In genomic region chr16:85179344-85180046, GRCh38 we compare ENCODE assay signal across 26 cellular contexts.
"Had no signal": no experiment of that assay in that cellular context is flagged by ENCODE, and none has a peak within 500 bp of the region (broad histone marks: within the 10 kb centered on the region; RNA-seq: fewer than 3 reads in every experiment).

No MANE protein-coding gene starts in this region.

- H3K36me3 Mint-ChIP-seq: activated naive CD4-positive, alpha-beta T cell treated with anti-CD3 and anti-CD28 coated beads, Interleukin-2, amount 10 ng/mL, durations not matched to agents 7 days and 5 days; activated naive CD8-positive, alpha-beta T cell treated with anti-CD3 and anti-CD28 coated beads, Interleukin-2, amount 10 ng/mL, durations not matched to agents 7 days and 5 days; stimulated activated effector memory CD8-positive, alpha-beta T cell treated with anti-CD3 and anti-CD28 coated beads, Interleukin-12 subunit alpha, Interleukin-12 subunit beta, amount 100 ng/mL, for 72 hours had no signal

- H3K9me3 Mint-ChIP-seq: natural killer cell treated with Interleukin-12 subunit alpha and Interleukin-12 subunit beta and Interleukin-15 and Interleukin-18, amount 100 ng/mL, for 72 hours had no signal

- H3K4me3 Mint-ChIP-seq: activated CD4-positive, alpha-beta memory T cell treated with anti-CD3 and anti-CD28 coated beads, Interleukin-2, amount 10 ng/mL, durations not matched to agents 7 days and 5 days; activated CD4-positive, alpha-beta T cell treated with anti-CD3 and anti-CD28 coated beads, Interleukin-2, amount 10 ng/mL, durations not matched to agents 7 days and 5 days; activated naive CD4-positive, alpha-beta T cell treated with anti-CD3 and anti-CD28 coated beads, Interleukin-2, amount 10 ng/mL, durations not matched to agents 7 days and 5 days; activated naive CD8-positive, alpha-beta T cell treated with anti-CD3 and anti-CD28 coated beads, Interleukin-2, amount 10 ng/mL, durations not matched to agents 7 days and 5 days; activated T-cell treated with anti-CD3 and anti-CD28 coated beads, Interleukin-2, amount 50 U/mL, for 24 hours; natural killer cell treated with Interleukin-12 subunit alpha and Interleukin-12 subunit beta and Interleukin-15 and Interleukin-18, amount 100 ng/mL, for 72 hours; stimulated activated effector memory CD8-positive, alpha-beta T cell treated with anti-CD3 and anti-CD28 coated beads, Interleukin-12 subunit alpha, Interleukin-12 subunit beta, amount 100 ng/mL, for 72 hours; stimulated activated naive CD8-positive, alpha-beta T cell treated with anti-CD3 and anti-CD28 coated beads, Interleukin-15, Interleukin-2, amounts not matched to agents 100 ng/mL and 50 ng/mL, for 24 hours had no signal

- ATAC-seq: left lung; lower lobe of right lung; mucosa of descending colon; natural killer cell treated with Interleukin-12 subunit alpha and Interleukin-12 subunit beta and Interleukin-15 and Interleukin-18, amount 100 ng/mL, for 72 hours; pancreas; sciatic nerve; stimulated activated effector memory CD8-positive, alpha-beta T cell treated with anti-CD3 and anti-CD28 coated beads, Interleukin-12 subunit alpha, Interleukin-12 subunit beta, amount 100 ng/mL, for 72 hours had no signal

- H3K4me1 Mint-ChIP-seq: activated CD4-positive, alpha-beta memory T cell treated with anti-CD3 and anti-CD28 coated beads, Interleukin-2, amount 10 ng/mL, durations not matched to agents 7 days and 5 days; activated CD4-positive, alpha-beta T cell treated with anti-CD3 and anti-CD28 coated beads, Interleukin-2, amount 10 ng/mL, durations not matched to agents 7 days and 5 days; activated naive CD4-positive, alpha-beta T cell treated with anti-CD3 and anti-CD28 coated beads, Interleukin-2, amount 10 ng/mL, durations not matched to agents 7 days and 5 days; stimulated activated effector memory CD8-positive, alpha-beta T cell treated with anti-CD3 and anti-CD28 coated beads, Interleukin-12 subunit alpha, Interleukin-12 subunit beta, amount 100 ng/mL, for 72 hours had no signal

- H3K27ac Mint-ChIP-seq: activated CD4-positive, alpha-beta memory T cell treated with anti-CD3 and anti-CD28 coated beads, Interleukin-2, amount 10 ng/mL, durations not matched to agents 7 days and 5 days; activated CD4-positive, alpha-beta T cell treated with anti-CD3 and anti-CD28 coated beads, Interleukin-2, amount 10 ng/mL, durations not matched to agents 7 days and 5 days; activated naive CD4-positive, alpha-beta T cell treated with anti-CD3 and anti-CD28 coated beads, Interleukin-2, amount 10 ng/mL, durations not matched to agents 7 days and 5 days; activated naive CD8-positive, alpha-beta T cell treated with anti-CD3 and anti-CD28 coated beads, Interleukin-2, amount 10 ng/mL, durations not matched to agents 7 days and 5 days; activated T-cell treated with anti-CD3 and anti-CD28 coated beads, Interleukin-2, amount 50 U/mL, for 24 hours; natural killer cell treated with Interleukin-12 subunit alpha and Interleukin-12 subunit beta and Interleukin-15 and Interleukin-18, amount 100 ng/mL, for 72 hours; stimulated activated effector memory CD8-positive, alpha-beta T cell treated with anti-CD3 and anti-CD28 coated beads, Interleukin-12 subunit alpha, Interleukin-12 subunit beta, amount 100 ng/mL, for 72 hours; stimulated activated naive CD8-positive, alpha-beta T cell treated with anti-CD3 and anti-CD28 coated beads, Interleukin-15, Interleukin-2, amounts not matched to agents 100 ng/mL and 50 ng/mL, for 24 hours had no signal

- DNase-seq: activated CD4-positive, alpha-beta memory T cell treated with anti-CD3 and anti-CD28 coated beads, Interleukin-2, amount 10 ng/mL, durations not matched to agents 7 days and 5 days; activated CD4-positive, alpha-beta T cell treated with anti-CD3 and anti-CD28 coated beads for 1 hour; activated CD4-positive, alpha-beta T cell treated with anti-CD3 and anti-CD28 coated beads, Interleukin-2, amount 10 ng/mL, durations not matched to agents 7 days and 5 days; activated CD8-positive, alpha-beta memory T cell treated with anti-CD3 and anti-CD28 coated beads, Interleukin-2, amount 50 U/mL, for 48 hours; activated gamma-delta T cell; activated naive CD4-positive, alpha-beta T cell treated with anti-CD3 and anti-CD28 coated beads, Interleukin-2, amount 10 ng/mL, durations not matched to agents 7 days and 5 days; activated naive CD8-positive, alpha-beta T cell treated with anti-CD3 and anti-CD28 coated beads, Interleukin-2, amount 10 ng/mL, durations not matched to agents 7 days and 5 days; activated T-cell treated with anti-CD3 and anti-CD28 coated beads, Interleukin-2, amount 50 U/mL, for 24 hours; brain microvascular endothelial cell; central memory CD4-positive, alpha-beta T cell; dermis blood vessel endothelial cell; effector CD4-positive, alpha-beta T cell; mesendoderm; mucosa of descending colon; retina; stimulated activated CD4-positive, alpha-beta T cell treated with anti-CD3 and anti-CD28 coated beads, Interleukin-12 subunit alpha, Interleukin-12 subunit beta, amount 100 ng/mL, for 4 hours; stimulated activated CD4-positive, alpha-beta T cell treated with anti-CD3 and anti-CD28 coated beads, Interleukin-4, amount 100 ng/mL, for 24 hours; T-helper 2 cell; trophoblast cell had no signal
